ENCODE assay signal across 7 cellular contexts in genomic region chr7:23473848-23474097, GRCh38. TPM values are rescaled to one million over a fixed set of nuclear protein-coding genes. Genes with fewer than 3 reads are reported as not detected.
A peak's percentile ranks its signal among the peaks of the same experiment; 100 is the strongest.
DNase-seq lines count a peak whose midpoint lies in the region; ATAC-seq, FAIRE-seq and TF ChIP-seq lines count a peak whose summit lies in the region.

No MANE protein-coding gene starts in this region.

- peaks cover 2 to 21% of the 10 kb centered on the region in 2 experiments; a peak in 3 of 5 replicates for H3K4me1 ChIP-seq in K562 (replicated peaks in 1 of 2; ENCODE audit: control insufficient read depth in 2 of 2, insufficient read depth in 2 of 2, low read length in 2 of 2)

- H3K27ac ChIP-seq in K562 (ENCODE audit: extremely low read depth, low read depth, low read length): peak overlapping the region; percentile 93

- no peaks in the 10 kb centered on the region for H3K27me3 ChIP-seq in K562 (ENCODE audit: control insufficient read depth in 2 of 2, insufficient read depth in 2 of 2, low read length in 2 of 2)

- in situ Hi-C loops in K562 (cut with MboI): no loop called here

- no peaks in the 10 kb centered on the region for H4K20me1 ChIP-seq in K562 (replicated peaks; ENCODE audit: control insufficient read depth, insufficient read depth, low read length)

- BruUV-seq in K562 (replicated peaks; lab: Mats Ljungman, UMichigan): no TSS peak

- no peaks in the 10 kb centered on the region for H3K9me1 ChIP-seq in K562 (ENCODE audit: control insufficient read depth, insufficient read depth, low read length)

- H2AFZ ChIP-seq in K562 (ENCODE audit: low read depth, low read length): peak overlapping the region; percentile 62

- TF ChIP-seq CTCF in K562 (IDR thresholded peaks at IDR 0.05 in 2 of 3, conservative IDR thresholded peaks at IDR 0.05 in 1 of 3; ENCODE audit: insufficient read depth in 2 of 3, low read depth in 1 of 3, low read length in 3 of 3): no peak
- TF ChIP-seq CTCF in neural crest cell (conservative IDR thresholded peaks at IDR 0.05): no peak

- no peak for TF ChIP-seq POLR2A in K562 (conservative IDR thresholded peaks at IDR 0.05)

- POLR2A ChIA-PET in K562 (lab: Yijun Ruan, JAX): interaction anchor here (1.1 to 3.1 kb wide), 4 partner anchors 12 to 57 kb away, joined by 3 to 12 read pairs (median 6); no protein-coding TSS in a partner anchor

- peaks cover 82% of the 10 kb centered on the region for H3K79me2 ChIP-seq in K562 (ENCODE audit: control insufficient read depth, insufficient read depth, low read length)

- WGBS in K562 (ENCODE audit: insufficient coverage, low coverage, missing lambda C conversion rate): 1% methylated on average over 15 of the region's 24 CpGs

- ATAC-seq in GM19452 (IDR thresholded peaks at IDR 0.05; ENCODE audit: unreplicated experiment) (peak; percentile 28), HG03571 (IDR thresholded peaks at IDR 0.05; ENCODE audit: unreplicated experiment) (peak; percentile 15), K562 (peak; percentile 39), GM21390 (IDR thresholded peaks at IDR 0.05; ENCODE audit: unreplicated experiment) (no peak)

- no peak for FAIRE-seq in K562 (lab: Jason Lieb, UNC)

- H3K4me3 ChIP-seq in K562: peak overlapping the region; percentile 66

- TF ChIP-seq RAD21 in K562 (CRISPR knock-in tag; conservative IDR thresholded peaks at IDR 0.05 in 1 of 2, IDR thresholded peaks at IDR 0.05 in 1 of 2): no peak

- 0 out of 3 replicates have a peak, but pooled peaks cover 2% of the 10 kb centered on the region for H3K36me3 ChIP-seq in K562 (ENCODE audit: control insufficient read depth, insufficient read depth, low read length)

- intact Hi-C loops in K562 (cut with micrococcal nuclease): loop anchor here (1.0 to 5.0 kb wide), 4 partner anchors 43 to 771 kb away; partner anchors contain the start of gene MALSU1

- peaks cover 2% of the 10 kb centered on the region for H3K36me3 Mint-ChIP-seq in neural crest cell (ENCODE audit: low read depth)

- CTCF ChIA-PET in K562 (lab: Yijun Ruan, JAX; ENCODE audit: low intra/inter-chr PET ratio): no interaction called here

- H3K4me2 ChIP-seq in K562 (ENCODE audit: insufficient read depth, low read length): peak overlapping the region; percentile 92

- no peak for TF ChIP-seq EP300 in K562 (IDR thresholded peaks at IDR 0.05; ENCODE audit: low read length)

- H3K4me1 Mint-ChIP-seq in neural crest cell: peaks cover 48% of the 10 kb centered on the region

- H3K4me3 Mint-ChIP-seq in neural crest cell: peak overlapping the region; percentile 97

- H3K27me3 Mint-ChIP-seq in neural crest cell (ENCODE audit: low read depth): peaks cover 11% of the 10 kb centered on the region

- H3K9ac ChIP-seq in K562 (ENCODE audit: insufficient read depth in 1 of 2, low read depth in 2 of 2, low read length in 2 of 2): peak overlapping the region; percentile 94 to 98

- H3K27ac Mint-ChIP-seq in neural crest cell (ENCODE audit: unreplicated experiment): peak overlapping the region; percentile 98

- no peaks in the 10 kb centered on the region for H3K9me3 ChIP-seq in K562 (replicated peaks; ENCODE audit: control insufficient read depth, insufficient read depth, low read depth, low read length)

- no peaks in the 10 kb centered on the region for H3K9me3 Mint-ChIP-seq in neural crest cell

- DNase-seq in K562 (ENCODE audit: extremely low read depth in 1 of 4, low spot score in 3 of 4) (no peak), neural crest cell (ENCODE audit: low read depth, low spot score) (peak; percentile 46), GOT3 (lab: John Stamatoyannopoulos, UW) (no peak), NCI-H524 treated with DMSO at 0.1 percent for 48 hours (lab: John Stamatoyannopoulos, UW) (no peak)

TF ChIP-seq in K562, 482 proteins besides CTCF, POLR2A, EP300 and RAD21 (continues in another document):
- TF ChIP-seq TCF7L2 (IDR thresholded peaks at IDR 0.05; ENCODE audit: low read depth, low read length) (no peak), ZBTB11 (CRISPR knock-in tag; IDR thresholded peaks at IDR 0.05) (0 out of 6 replicates have a peak, but pooled peaks of 1 of the 3 experiments have one; percentile 8), RBM22 (IDR thresholded peaks at IDR 0.05; ENCODE audit: low read depth, low read length, poor library complexity, severe bottlenecking) (peak; percentile 91), FIP1L1 (IDR thresholded peaks at IDR 0.05; ENCODE audit: low read depth, low read length, poor library complexity, severe bottlenecking) (peak; percentile 85), NFRKB (IDR thresholded peaks at IDR 0.05; ENCODE audit: low read depth) (no peak)
- TF ChIP-seq, protein P1, sequence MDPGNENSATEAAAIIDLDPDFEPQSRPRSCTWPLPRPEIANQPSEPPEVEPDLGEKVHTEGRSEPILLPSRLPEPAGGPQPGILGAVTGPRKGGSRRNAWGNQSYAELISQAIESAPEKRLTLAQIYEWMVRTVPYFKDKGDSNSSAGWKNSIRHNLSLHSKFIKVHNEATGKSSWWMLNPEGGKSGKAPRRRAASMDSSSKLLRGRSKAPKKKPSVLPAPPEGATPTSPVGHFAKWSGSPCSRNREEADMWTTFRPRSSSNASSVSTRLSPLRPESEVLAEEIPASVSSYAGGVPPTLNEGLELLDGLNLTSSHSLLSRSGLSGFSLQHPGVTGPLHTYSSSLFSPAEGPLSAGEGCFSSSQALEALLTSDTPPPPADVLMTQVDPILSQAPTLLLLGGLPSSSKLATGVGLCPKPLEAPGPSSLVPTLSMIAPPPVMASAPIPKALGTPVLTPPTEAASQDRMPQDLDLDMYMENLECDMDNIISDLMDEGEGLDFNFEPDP (CRISPR knock-in tag; IDR thresholded peaks at IDR 0.05): no peak

RNA-seq across cellular contexts. Expression of gene IGF2BP3, which starts 3.5 kb away (rescaled TPM):
- 95.3 and 272 TPM in 2 replicates for total RNA-seq in K562 (2011; cell fraction: chromatin; rRNA removed; ENCODE audit: low replicate concordance)
- total RNA-seq in K562 (2011; cell fraction: nucleolus; rRNA removed): 53.0 and 62.1 TPM in 2 replicates
- total RNA-seq in K562 (2011; cell fraction: nucleoplasm; rRNA removed): 111 and 181 TPM in 2 replicates
- total RNA-seq in K562 (2014; rRNA removed): 46.0 and 49.5 TPM in 2 replicates
- total RNA-seq in K562 (2014; rRNA removed; fragmentation: Illumina TruSeq; extraction: Trizol): 79.0 and 82.8 TPM in 2 replicates
- 62.9 and 71.4 TPM in 2 replicates for total RNA-seq in K562 (2015; rRNA removed; fragmentation: Illumina TruSeq; extraction: Trizol)
- 61.2 and 62.9 TPM in 2 replicates for total RNA-seq in K562 (2021)
- polyA plus RNA-seq in K562 (2011; rRNA removed): 53.2 and 61.4 TPM in 2 replicates
- polyA plus RNA-seq in K562 (2011; cell fraction: cytosol; rRNA removed): 34.6 and 39.6 TPM in 2 replicates
- 46.4 and 48.8 TPM in 2 replicates for polyA plus RNA-seq in K562 (2011; cell fraction: nucleus; rRNA removed)
- polyA plus RNA-seq in K562 (2012): 38.8 and 43.7 TPM in 2 replicates
- 67.9 and 88.1 TPM in 2 replicates for polyA plus RNA-seq in K562 (2014; fragmentation: Illumina TruSeq; extraction: Trizol)
- polyA plus RNA-seq in K562 (2014; fragmentation: Nextera tagmentation; extraction: Ambion mirVana): 1 to 10 TPM; 8.4 to 8.5 TPM
- polyA plus RNA-seq in K562 (2014; rRNA removed): 45.3 and 55.8 TPM in 2 replicates
- 92.7 and 97.6 TPM in 2 replicates for polyA minus RNA-seq in K562 (2011; rRNA and poly(A)+ RNA removed)
- polyA minus RNA-seq in K562 (2011; cell fraction: cytosol; rRNA and poly(A)+ RNA removed): 46.0 and 65.1 TPM in 2 replicates
- polyA minus RNA-seq in K562 (2011; cell fraction: nucleus; rRNA and poly(A)+ RNA removed): 38.0 and 61.4 TPM in 2 replicates
- 117 and 118 TPM in 2 replicates for total RNA-seq in neural crest cell

RNA-seq across cellular contexts. Expression of gene TRA2A, which starts 58.0 kb away (rescaled TPM):
- 51.8 and 162 TPM in 2 replicates for total RNA-seq in K562 (2011; cell fraction: chromatin; rRNA removed; ENCODE audit: low replicate concordance)
- total RNA-seq in K562 (2011; cell fraction: nucleolus; rRNA removed): 33.2 and 42.4 TPM in 2 replicates
- 76.3 and 99.3 TPM in 2 replicates for total RNA-seq in K562 (2011; cell fraction: nucleoplasm; rRNA removed)
- total RNA-seq in K562 (2014; rRNA removed) (22.7 and 28.3 TPM in 2 replicates), K562 (2014; rRNA removed; fragmentation: Illumina TruSeq; extraction: Trizol) (73.9 and 76.3 TPM in 2 replicates), K562 (2015; rRNA removed; fragmentation: Illumina TruSeq; extraction: Trizol) (61.0 and 77.3 TPM in 2 replicates), K562 (2021) (81.6 and 82.3 TPM in 2 replicates), neural crest cell (120 and 132 TPM in 2 replicates)
- polyA plus RNA-seq in K562 (2011; rRNA removed) (62.2 and 64.6 TPM in 2 replicates), K562 (2014; fragmentation: Illumina TruSeq; extraction: Trizol) (118 and 210 TPM in 2 replicates), K562 (2014; fragmentation: Nextera tagmentation; extraction: Ambion mirVana) (10 to 100 TPM; 54.4 to 58.6 TPM), K562 (2014; rRNA removed) (89.0 and 90.4 TPM in 2 replicates)
- polyA plus RNA-seq in K562 (2011; cell fraction: cytosol; rRNA removed): 29.8 and 33.3 TPM in 2 replicates
- 65.6 and 70.0 TPM in 2 replicates for polyA plus RNA-seq in K562 (2011; cell fraction: nucleus; rRNA removed)
- 48.1 and 75.7 TPM in 2 replicates for polyA plus RNA-seq in K562 (2012)
- polyA minus RNA-seq in K562 (2011; rRNA and poly(A)+ RNA removed): 61.0 and 69.6 TPM in 2 replicates
- 47.4 and 52.8 TPM in 2 replicates for polyA minus RNA-seq in K562 (2011; cell fraction: cytosol; rRNA and poly(A)+ RNA removed)
- polyA minus RNA-seq in K562 (2011; cell fraction: nucleus; rRNA and poly(A)+ RNA removed): 45.2 and 70.3 TPM in 2 replicates
